8 cellular contexts compared by ENCODE assay signal in genomic region chr6:10720229-10720959, GRCh38.
A peak's percentile ranks its signal among the peaks of the same experiment; 100 is the strongest.
DNase-seq lines count a peak whose midpoint lies in the region; ATAC-seq and TF ChIP-seq lines count a peak whose summit lies in the region.

No MANE protein-coding gene starts in this region.

- peak overlapping the region; percentile 69 for H3K4me3 ChIP-seq in GM12864 (ENCODE audit: low read depth, low read length)
- H3K4me3 ChIP-seq in retinal pigment epithelial cell (ENCODE audit: low read length), result peak overlapping the region; percentile 46

- TF ChIP-seq CTCF in GM12864 (IDR thresholded peaks at IDR 0.05; ENCODE audit: low read depth, low read length, missing control alignments) (no peak), retinal pigment epithelial cell (conservative IDR thresholded peaks at IDR 0.05; ENCODE audit: low read depth, low read length) (no peak)

- DNase-seq in GM12864 (ENCODE audit: low read depth), result no peak
- DNase-seq in NAMALWA (ENCODE audit: low spot score), result peak; percentile 34
- DNase-seq in activated T-cell treated with anti-CD3 and anti-CD28 coated beads, Interleukin-2, amount 50 U/mL, for 1 hour, result peak; percentile 70
- DNase-seq in fibroblast of gingiva (ENCODE audit: low read depth), result peak; percentile 15
- DNase-seq in retinal pigment epithelial cell (ENCODE audit: low read depth), result no peak
- DNase-seq in NK-92 treated with Interleukin-12 subunit alpha and Interleukin-12 subunit beta, amount 100 ng/mL, for 24 hours (lab: John Stamatoyannopoulos, UW), result no peak
- no peak for DNase-seq in NCI-H526 treated with DMSO at 0.1 percent for 48 hours (lab: John Stamatoyannopoulos, UW)

- ATAC-seq in HG03196 (IDR thresholded peaks at IDR 0.05; ENCODE audit: unreplicated experiment), result no peak

Comparison
In these comparisons a context has a peak if more than half of its experiments do, and no peak if none do; other contexts are left out.
1. DNase-seq: peak in NAMALWA (single experiment), activated T-cell treated with anti-CD3 and anti-CD28 coated beads, Interleukin-2, amount 50 U/mL, for 1 hour (single experiment) and fibroblast of gingiva (single experiment); none in GM12864 (single experiment), retinal pigment epithelial cell (single experiment), NK-92 treated with Interleukin-12 subunit alpha and Interleukin-12 subunit beta, amount 100 ng/mL, for 24 hours (single experiment) and NCI-H526 treated with DMSO at 0.1 percent for 48 hours (single experiment).